Comparison of ENCODE assay signal across 6 cellular contexts in genomic region chr17:18256776-18257175, GRCh38. TPM values are rescaled to one million over a fixed set of nuclear protein-coding genes. Genes with fewer than 3 reads are reported as not detected.
DNase-seq lines count a peak whose midpoint lies in the region; ATAC-seq, FAIRE-seq and TF ChIP-seq lines count a peak whose summit lies in the region.

No MANE protein-coding gene starts in this region.

- DNase-seq in HTR-8/SVneo (ENCODE audit: insufficient read length, low spot score) (no peak), astrocyte of the cerebellum (ENCODE audit: low read depth) (no peak), H7 (no peak)

- peak overlapping the region; percentile 99 for H3K27ac ChIP-seq in neutrophil

- H3K4me1 ChIP-seq in neutrophil (ENCODE audit: control insufficient read depth in 1 of 2, insufficient read depth in 1 of 2, low read depth in 1 of 2, low read length in 1 of 2), result peaks cover 45 to 46% of the 10 kb centered on the region in 2 experiments

- H3K9me3 ChIP-seq in neutrophil, result no peaks in the 10 kb centered on the region

- peak; percentile 84 for FAIRE-seq in HTR-8/SVneo (lab: Jason Lieb, UNC)

- H3K4me3 ChIP-seq in astrocyte of the cerebellum (ENCODE audit: low read depth, low read length) (peak overlapping the region; percentile 93), neutrophil (ENCODE audit: low read depth in 1 of 2, low read length in 1 of 2) (peak overlapping the region in 1 of 2 experiments; percentile 78), H7 (ENCODE audit: insufficient read depth, low read depth, low read length) (no peak overlapping the region)

- H3K36me3 ChIP-seq in neutrophil (peaks cover 51% of the 10 kb centered on the region), H7 (replicated peaks; ENCODE audit: control insufficient read depth, insufficient read depth, low read length) (peaks cover 29% of the 10 kb centered on the region)

- H3K27me3 ChIP-seq in neutrophil (no peaks in the 10 kb centered on the region), H7 (ENCODE audit: control insufficient read depth, insufficient read depth, low read length) (no peaks in the 10 kb centered on the region)

- no peak for ATAC-seq in HG03196 (IDR thresholded peaks at IDR 0.05; ENCODE audit: unreplicated experiment)
- ATAC-seq in GM18870 (IDR thresholded peaks at IDR 0.05; ENCODE audit: unreplicated experiment), result no peak

- TF ChIP-seq CTCF in astrocyte of the cerebellum (IDR thresholded peaks at IDR 0.05; ENCODE audit: low read depth, low read length, missing control alignments) (no peak), neutrophil (IDR thresholded peaks at IDR 0.05) (no peak)

- in situ Hi-C loops in astrocyte of the cerebellum (cut with HindIII; ENCODE audit: low sequenced_read_pairs), result no loop called here

RNA-seq across cellular contexts. Expression of gene FLII, which starts 1.8 kb away (rescaled TPM):
- total RNA-seq in H7 (2014; rRNA removed; shearing (Covaris generic)), result 199 and 225 TPM in 2 replicates

RNA-seq across cellular contexts. Expression of gene MIEF2, which starts 3.7 kb away (rescaled TPM):
- total RNA-seq in H7 (2014; rRNA removed; shearing (Covaris generic)), result 16.2 and 17.3 TPM in 2 replicates

RNA-seq across cellular contexts. Expression of gene LLGL1, which starts 31.3 kb away (rescaled TPM):
- 81.6 and 85.1 TPM in 2 replicates for total RNA-seq in H7 (2014; rRNA removed; shearing (Covaris generic))

RNA-seq across cellular contexts. Expression of gene TOP3A, which starts 58.0 kb away (rescaled TPM):
- total RNA-seq in H7 (2014; rRNA removed; shearing (Covaris generic)), result 36.7 and 48.0 TPM in 2 replicates

RNA-seq across cellular contexts. Expression of gene SMCR8, which starts 58.3 kb away (rescaled TPM):
- total RNA-seq in H7 (2014; rRNA removed; shearing (Covaris generic)), result 13.1 and 14.4 TPM in 2 replicates
